19 cellular contexts compared by ENCODE assay signal in the genomic region with DNA sequence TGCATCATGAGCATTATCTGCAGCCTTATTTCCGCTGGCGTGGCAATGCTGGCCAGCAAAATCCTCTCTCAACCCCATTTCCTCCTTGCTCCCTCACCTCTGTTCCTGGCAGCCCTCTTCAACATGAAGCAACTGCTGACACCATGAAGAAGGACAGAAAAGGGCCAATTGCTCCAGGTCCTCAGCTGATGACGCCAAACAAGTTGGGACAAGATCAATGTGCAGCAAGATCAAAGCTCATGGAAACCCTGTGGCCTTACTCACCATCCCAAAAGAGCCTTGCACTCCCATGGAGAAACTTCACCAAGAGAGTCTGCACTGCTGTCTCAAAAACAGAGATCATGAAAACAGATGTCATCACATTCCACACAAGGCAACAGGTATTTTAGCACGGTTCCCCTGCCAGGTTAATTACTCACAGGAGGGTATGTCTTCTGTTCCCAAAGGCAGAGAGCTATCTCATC. TPM values are rescaled to one million over a fixed set of nuclear protein-coding genes. Genes with fewer than 3 reads are reported as not detected.
DNase-seq lines count a peak whose midpoint lies in the region; ATAC-seq and TF ChIP-seq lines count a peak whose summit lies in the region.
"Had no signal": no experiment of that assay in that cellular context is flagged by ENCODE, and none has a peak within 500 bp of the region (broad histone marks: within the 10 kb centered on the region; RNA-seq: fewer than 3 reads in every experiment).

No MANE protein-coding gene starts in this region.

- peaks cover 53% of the 10 kb centered on the region for H3K4me1 Mint-ChIP-seq in activated CD8-positive, alpha-beta T cell treated with anti-CD3 and anti-CD28 coated beads, Interleukin-2, amount 10 ng/mL, durations not matched to agents 7 days and 5 days (ENCODE audit: low read depth)
- H3K4me1 Mint-ChIP-seq in activated CD8-positive, alpha-beta T cell treated with anti-CD3 and anti-CD28 coated beads for 36 hours (ENCODE audit: low read depth): peaks cover 49% of the 10 kb centered on the region
- peaks cover 46% of the 10 kb centered on the region for H3K4me1 Mint-ChIP-seq in MCF 10A (ENCODE audit: insufficient read depth, unreplicated experiment)
- peaks cover 70 to 83% of the 10 kb centered on the region in 2 donors for H3K4me1 Mint-ChIP-seq in immature natural killer cell
- peaks cover 47% of the 10 kb centered on the region for H3K4me1 Mint-ChIP-seq in stimulated activated memory B cell treated with anti-CD40 and anti-IgM and Interleukin-4, amounts not matched to agents 10 μg/mL and 1 μg/mL and 100 μg/mL, for 72 hours

- H3K27ac Mint-ChIP-seq in activated CD8-positive, alpha-beta T cell treated with anti-CD3 and anti-CD28 coated beads, Interleukin-2, amount 10 ng/mL, durations not matched to agents 7 days and 5 days: peak overlapping the region; percentile 5
- no peak overlapping the region for H3K27ac Mint-ChIP-seq in activated CD8-positive, alpha-beta T cell treated with anti-CD3 and anti-CD28 coated beads for 36 hours
- H3K27ac Mint-ChIP-seq in MCF 10A (ENCODE audit: low read depth, unreplicated experiment): peak overlapping the region; percentile 71
- H3K27ac Mint-ChIP-seq in immature natural killer cell: peak overlapping the region; percentile 58 to 89 (median 70)
- H3K27ac Mint-ChIP-seq in stimulated activated memory B cell treated with anti-CD40 and anti-IgM and Interleukin-4, amounts not matched to agents 10 μg/mL and 1 μg/mL and 100 μg/mL, for 72 hours: peak overlapping the region; percentile 19
- H3K27ac Mint-ChIP-seq: naive thymus-derived CD4-positive, alpha-beta T cell had no signal

- TF ChIP-seq CTCF in activated CD8-positive, alpha-beta T cell treated with anti-CD3 and anti-CD28 coated beads for 36 hours (IDR thresholded peaks at IDR 0.05): no peak
- TF ChIP-seq CTCF in MCF 10A (IDR thresholded peaks at IDR 0.05; ENCODE audit: unreplicated experiment) (no peak), GM13977 (IDR thresholded peaks at IDR 0.05; ENCODE audit: extremely low read depth, insufficient read depth, missing control alignments) (no peak)

- in situ Hi-C loops in GM13977 (cut with MboI; ENCODE audit: low pct_unique_long_range_greater_than_20kb, low sequenced_read_pairs, unreplicated experiment): no loop called here

- no peaks in the 10 kb centered on the region for H3K27me3 Mint-ChIP-seq in activated CD8-positive, alpha-beta T cell treated with anti-CD3 and anti-CD28 coated beads, Interleukin-2, amount 10 ng/mL, durations not matched to agents 7 days and 5 days (ENCODE audit: low read depth)
- H3K27me3 Mint-ChIP-seq in activated CD8-positive, alpha-beta T cell treated with anti-CD3 and anti-CD28 coated beads for 36 hours: no peaks in the 10 kb centered on the region
- H3K27me3 Mint-ChIP-seq in MCF 10A (ENCODE audit: insufficient read depth, unreplicated experiment) (no peaks in the 10 kb centered on the region), immature natural killer cell (ENCODE audit: low read depth in 3 of 3) (peaks cover 0 to 3% (median 0%) of the 10 kb centered on the region in 3 donors)
- no peaks in the 10 kb centered on the region for H3K27me3 Mint-ChIP-seq in stimulated activated memory B cell treated with anti-CD40 and anti-IgM and Interleukin-4, amounts not matched to agents 10 μg/mL and 1 μg/mL and 100 μg/mL, for 72 hours

- no peak for ATAC-seq in activated CD8-positive, alpha-beta T cell treated with anti-CD3 and anti-CD28 coated beads, Interleukin-2, amount 10 ng/mL, durations not matched to agents 7 days and 5 days
- ATAC-seq in activated CD8-positive, alpha-beta T cell treated with anti-CD3 and anti-CD28 coated beads for 36 hours: no peak
- no peak for ATAC-seq in stimulated activated memory B cell treated with anti-CD40 and anti-IgM and Interleukin-4, amounts not matched to agents 10 μg/mL and 1 μg/mL and 100 μg/mL, for 72 hours
- ATAC-seq in GM18511 (IDR thresholded peaks at IDR 0.05; ENCODE audit: unreplicated experiment): no peak
- ATAC-seq: gastroesophageal sphincter, upper lobe of right lung had no signal

- peaks cover 21% of the 10 kb centered on the region for H3K36me3 Mint-ChIP-seq in activated CD8-positive, alpha-beta T cell treated with anti-CD3 and anti-CD28 coated beads, Interleukin-2, amount 10 ng/mL, durations not matched to agents 7 days and 5 days (ENCODE audit: low read depth)
- peaks cover 22% of the 10 kb centered on the region for H3K36me3 Mint-ChIP-seq in activated CD8-positive, alpha-beta T cell treated with anti-CD3 and anti-CD28 coated beads for 36 hours (ENCODE audit: low read depth)
- H3K36me3 Mint-ChIP-seq in MCF 10A (ENCODE audit: insufficient read depth, unreplicated experiment) (no peaks in the 10 kb centered on the region), immature natural killer cell (peaks cover 8 to 21% (median 17%) of the 10 kb centered on the region in 3 donors)
- peaks cover 22% of the 10 kb centered on the region for H3K36me3 Mint-ChIP-seq in stimulated activated memory B cell treated with anti-CD40 and anti-IgM and Interleukin-4, amounts not matched to agents 10 μg/mL and 1 μg/mL and 100 μg/mL, for 72 hours

- H3K4me3 Mint-ChIP-seq in activated CD8-positive, alpha-beta T cell treated with anti-CD3 and anti-CD28 coated beads, Interleukin-2, amount 10 ng/mL, durations not matched to agents 7 days and 5 days: no peak overlapping the region
- no peak overlapping the region for H3K4me3 Mint-ChIP-seq in activated CD8-positive, alpha-beta T cell treated with anti-CD3 and anti-CD28 coated beads for 36 hours
- H3K4me3 Mint-ChIP-seq in MCF 10A (ENCODE audit: unreplicated experiment): no peak overlapping the region
- peak overlapping the region in 1 of 5 donors; percentile 41 for H3K4me3 Mint-ChIP-seq in immature natural killer cell
- no peak overlapping the region for H3K4me3 Mint-ChIP-seq in stimulated activated memory B cell treated with anti-CD40 and anti-IgM and Interleukin-4, amounts not matched to agents 10 μg/mL and 1 μg/mL and 100 μg/mL, for 72 hours
- H3K4me3 Mint-ChIP-seq: activated T-cell treated with anti-CD3 and anti-CD28 coated beads, Interleukin-2, amount 50 U/mL, for 4 hours; naive thymus-derived CD4-positive, alpha-beta T cell had no signal

- intact Hi-C loops in activated CD8-positive, alpha-beta T cell treated with anti-CD3 and anti-CD28 coated beads for 36 hours (cut with micrococcal nuclease): loop anchor here (10.0 kb wide), 2 partner anchors 95 to 145 kb away; partner anchors contain the start of gene SIRT5
- intact Hi-C loops in MCF 10A (cut with micrococcal nuclease): no loop called here

- CTCF ChIA-PET in activated CD8-positive, alpha-beta T cell treated with anti-CD3 and anti-CD28 coated beads, Interleukin-2, amount 10 ng/mL, durations not matched to agents 7 days and 5 days (lab: Charles Lee): interaction anchor here (1.4 to 2.8 kb wide), 2 partner anchors 17 to 95 kb away, joined by 5 to 7 read pairs; no protein-coding TSS in a partner anchor
- CTCF ChIA-PET in activated CD8-positive, alpha-beta T cell treated with anti-CD3 and anti-CD28 coated beads for 36 hours (lab: Charles Lee): interaction anchor here (0.9 to 1.9 kb wide), 2 partner anchors 95 to 97 kb away, joined by 3 to 5 read pairs; partner anchors contain the start of gene SIRT5
- CTCF ChIA-PET in MCF 10A (lab: Yijun Ruan, JAX): interaction anchor here (0.9 to 1.2 kb wide), 3 partner anchors 81 to 142 kb away, joined by 3 to 4 read pairs (median 3); no protein-coding TSS in a partner anchor

- BruUV-seq in MCF 10A (replicated peaks; lab: Mats Ljungman, UMichigan): no TSS peak

- DNase-seq in activated CD8-positive, alpha-beta T cell treated with anti-CD3 and anti-CD28 coated beads, Interleukin-2, amount 10 ng/mL, durations not matched to agents 7 days and 5 days: peak; percentile 15
- DNase-seq in activated CD8-positive, alpha-beta T cell treated with anti-CD3 and anti-CD28 coated beads for 36 hours: no peak
- DNase-seq in MCF 10A (ENCODE audit: unreplicated experiment) (peak; percentile 85), immature natural killer cell (no peak), GM13977 (ENCODE audit: low spot score) (no peak), NCI-H146 treated with DMSO at 0.1 percent for 48 hours (lab: John Stamatoyannopoulos, UW; ENCODE audit: unreplicated experiment) (no peak)
- DNase-seq: activated CD8-positive, alpha-beta memory T cell treated with anti-CD3 and anti-CD28 coated beads for 24 hours; activated naive CD4-positive, alpha-beta T cell treated with Interleukin-2 at 50 U/mL for 16 hours; activated T-cell treated with anti-CD3 and anti-CD28 coated beads, Interleukin-2, amount 50 U/mL, for 4 hours; central memory CD4-positive, alpha-beta T cell; GM23248; MM.1S; naive thymus-derived CD4-positive, alpha-beta T cell; NCI-H1436 treated with DMSO at 0.1 percent for 48 hours; stomach; upper lobe of right lung had no signal

- POLR2A ChIA-PET in activated CD8-positive, alpha-beta T cell treated with anti-CD3 and anti-CD28 coated beads, Interleukin-2, amount 10 ng/mL, durations not matched to agents 7 days and 5 days (lab: Charles Lee): no interaction called here
- POLR2A ChIA-PET in activated CD8-positive, alpha-beta T cell treated with anti-CD3 and anti-CD28 coated beads for 36 hours (lab: Charles Lee): interaction anchor here (0.7 to 1.0 kb wide), 2 partner anchors 95 to 100 kb away, joined by 3 read pairs; partner anchors contain the start of gene SIRT5
- POLR2A ChIA-PET in MCF 10A (lab: Yijun Ruan, JAX): interaction anchor here (0.8 to 6.4 kb wide), 17 partner anchors 12 to 152 kb away, joined by 3 to 46 read pairs (median 5); partner anchors contain the start of genes NOL7, SIRT5 and TBC1D7

- H3K9me3 Mint-ChIP-seq in activated CD8-positive, alpha-beta T cell treated with anti-CD3 and anti-CD28 coated beads, Interleukin-2, amount 10 ng/mL, durations not matched to agents 7 days and 5 days (ENCODE audit: insufficient read depth): no peaks in the 10 kb centered on the region
- H3K9me3 Mint-ChIP-seq in activated CD8-positive, alpha-beta T cell treated with anti-CD3 and anti-CD28 coated beads for 36 hours: no peaks in the 10 kb centered on the region
- no peaks in the 10 kb centered on the region for H3K9me3 Mint-ChIP-seq in MCF 10A (ENCODE audit: unreplicated experiment)
- no peaks in the 10 kb centered on the region for H3K9me3 Mint-ChIP-seq in immature natural killer cell
- H3K9me3 Mint-ChIP-seq in stimulated activated memory B cell treated with anti-CD40 and anti-IgM and Interleukin-4, amounts not matched to agents 10 μg/mL and 1 μg/mL and 100 μg/mL, for 72 hours: no peaks in the 10 kb centered on the region
- H3K9me3 Mint-ChIP-seq: activated T-cell treated with anti-CD3 and anti-CD28 coated beads, Interleukin-2, amount 50 U/mL, for 4 hours had no signal

RNA-seq across cellular contexts. Expression of gene GFOD1, which starts 7.4 kb away (rescaled TPM):
- total RNA-seq in activated CD8-positive, alpha-beta T cell treated with anti-CD3 and anti-CD28 coated beads, Interleukin-2, amount 10 ng/mL, durations not matched to agents 7 days and 5 days: 1 to 10 TPM; 8.0 to 8.7 TPM
- 10 to 100 TPM; 12.3 to 12.9 TPM for total RNA-seq in activated CD8-positive, alpha-beta T cell treated with anti-CD3 and anti-CD28 coated beads for 36 hours
- total RNA-seq in MCF 10A (2022): 7.1 and 9.5 TPM in 2 replicates
- polyA plus RNA-seq in immature natural killer cell: 10 to 100 TPM; 22.5 to 68.8 (median 49.3) TPM

Comparison
In these comparisons a context has a peak if more than half of its experiments do, and no peak if none do; other contexts are left out.
1. DNase-seq: peak in activated CD8-positive, alpha-beta T cell treated with anti-CD3 and anti-CD28 coated beads, Interleukin-2, amount 10 ng/mL, durations not matched to agents 7 days and 5 days (single experiment) and MCF 10A (single experiment); none in activated CD8-positive, alpha-beta T cell treated with anti-CD3 and anti-CD28 coated beads for 36 hours (single experiment), immature natural killer cell (0 of 3), GM13977 (single experiment) and NCI-H146 treated with DMSO at 0.1 percent for 48 hours (single experiment).